15 cellular contexts compared by ENCODE assay signal in genomic region chr3:134150476-134150875, GRCh38.
DNase-seq lines count a peak whose midpoint lies in the region; ATAC-seq, FAIRE-seq and TF ChIP-seq lines count a peak whose summit lies in the region.
"Had no signal": no experiment of that assay in that cellular context is flagged by ENCODE, and none has a peak within 500 bp of the region (broad histone marks: within the 10 kb centered on the region; RNA-seq: fewer than 3 reads in every experiment).

No MANE protein-coding gene starts in this region.

- FAIRE-seq in GM12891 (lab: Jason Lieb, UNC), result peak; percentile 23
- FAIRE-seq: A204.1, GM12878, H54 had no signal

- intact Hi-C loops in body of pancreas (cut with DNase I) (no loop called here), testis (cut with DNase I; ENCODE audit: low total_unique reads) (no loop called here)

- H3K4me1 ChIP-seq in body of pancreas (no peaks in the 10 kb centered on the region), gastroesophageal sphincter (peaks cover 0 to 21% (median 5%) of the 10 kb centered on the region in 3 donors), parathyroid adenoma (no peaks in the 10 kb centered on the region), testis (no peaks in the 10 kb centered on the region)

- ATAC-seq in body of pancreas, result peak; percentile 39
- ATAC-seq in gastroesophageal sphincter, result peak; percentile 51
- ATAC-seq in HG03460 (IDR thresholded peaks at IDR 0.05; ENCODE audit: unreplicated experiment), result no peak
- ATAC-seq: GM12878, HCT116 had no signal

- H3K4me3 ChIP-seq in body of pancreas, result no peak overlapping the region
- H3K4me3 ChIP-seq in gastroesophageal sphincter, result no peak overlapping the region
- H3K4me3 ChIP-seq in parathyroid adenoma (ENCODE audit: low read depth, low read length), result no peak overlapping the region
- H3K4me3 ChIP-seq in testis, result no peak overlapping the region
- H3K4me3 ChIP-seq: GM12878, GM23248 had no signal

- no peaks in the 10 kb centered on the region for H3K79me2 ChIP-seq in parathyroid adenoma

- H3K36me3 ChIP-seq in body of pancreas (replicated peaks in 1 of 2; ENCODE audit: insufficient read depth in 1 of 2, low read depth in 2 of 2), result no peaks in the 10 kb centered on the region
- peaks cover 0 to 48% of the 10 kb centered on the region in 2 donors for H3K36me3 ChIP-seq in gastroesophageal sphincter
- H3K36me3 ChIP-seq in parathyroid adenoma (ENCODE audit: control insufficient read depth, insufficient read depth, low read length), result no peaks in the 10 kb centered on the region
- no peaks in the 10 kb centered on the region for H3K36me3 ChIP-seq in testis (ENCODE audit: low read depth, missing control alignments)

- no peak for TF ChIP-seq CTCF in body of pancreas (IDR thresholded peaks at IDR 0.05)
- no peak for TF ChIP-seq CTCF in gastroesophageal sphincter (IDR thresholded peaks at IDR 0.05)
- no peak for TF ChIP-seq CTCF in parathyroid adenoma (IDR thresholded peaks at IDR 0.05)
- TF ChIP-seq CTCF in testis (IDR thresholded peaks at IDR 0.05), result no peak

- no peaks in the 10 kb centered on the region for H3K9me3 ChIP-seq in body of pancreas
- H3K9me3 ChIP-seq in gastroesophageal sphincter, result no peaks in the 10 kb centered on the region
- no peaks in the 10 kb centered on the region for H3K9me3 ChIP-seq in parathyroid adenoma (ENCODE audit: control insufficient read depth, low read length)
- no peaks in the 10 kb centered on the region for H3K9me3 ChIP-seq in testis

- no peak for TF ChIP-seq EP300 in gastroesophageal sphincter (IDR thresholded peaks at IDR 0.05)

- no peak overlapping the region for H3K4me2 ChIP-seq in parathyroid adenoma (ENCODE audit: low read length)

- no peak overlapping the region for H3K27ac ChIP-seq in body of pancreas
- H3K27ac ChIP-seq in gastroesophageal sphincter, result peak overlapping the region in 1 of 4 donors; percentile 44
- H3K27ac ChIP-seq in parathyroid adenoma, result peak overlapping the region; percentile 40
- no peak overlapping the region for H3K27ac ChIP-seq in testis
- H3K27ac ChIP-seq: GM23248 had no signal

- H3K27me3 ChIP-seq in body of pancreas (no peaks in the 10 kb centered on the region), gastroesophageal sphincter (no peaks in the 10 kb centered on the region), parathyroid adenoma (ENCODE audit: control insufficient read depth, insufficient read depth, low read length) (no peaks in the 10 kb centered on the region), testis (no peaks in the 10 kb centered on the region)

- DNase-seq in GM12891 (ENCODE audit: insufficient read length, low spot score) (no peak), body of pancreas (no peak), NCI-H128 (lab: John Stamatoyannopoulos, UW; ENCODE audit: unreplicated experiment) (no peak), testis (no peak)
- DNase-seq: C1 segment of cervical spinal cord; CD4-positive, alpha-beta T cell; DMS79; GM23248 had no signal

- 67 to 71% methylated on average over 2 of the region's 2 CpGs for WGBS in body of pancreas, 2 donors
- WGBS in gastroesophageal sphincter (ENCODE audit: low coverage in 1 of 2), 2 donors, result 62 to 83% methylated on average over 2 of the region's 2 CpGs
- 69 to 76% methylated on average over 1 to 2 of the region's 2 CpGs for WGBS in testis, 2 donors

- no peak overlapping the region for H3K9ac ChIP-seq in parathyroid adenoma
- H3K9ac ChIP-seq: GM23248 had no signal

- TF ChIP-seq POLR2A in GM12891 (IDR thresholded peaks at IDR 0.05; ENCODE audit: low read depth, low read length) (no peak), body of pancreas (IDR thresholded peaks at IDR 0.05) (no peak), gastroesophageal sphincter (IDR thresholded peaks at IDR 0.05) (no peak), testis (IDR thresholded peaks at IDR 0.05) (no peak)

- no peak overlapping the region for H2AFZ ChIP-seq in parathyroid adenoma
- H2AFZ ChIP-seq: GM23248 had no signal

TF ChIP-seq in GM12891, 5 proteins besides CTCF, POLR2A, EP300 and RAD21:
- TF ChIP-seq TAF1 (IDR thresholded peaks at IDR 0.05; ENCODE audit: low read depth, low read length), result no peak
- TF ChIP-seq PAX5 (IDR thresholded peaks at IDR 0.05; ENCODE audit: insufficient read depth, low read length, severe bottlenecking), result no peak
- no peak for TF ChIP-seq POLR2AphosphoS5 (IDR thresholded peaks at IDR 0.05; ENCODE audit: low read depth, low read length)
- TF ChIP-seq POU2F2 (IDR thresholded peaks at IDR 0.05; ENCODE audit: low read depth, low read length), result no peak
- no peak for TF ChIP-seq SPI1 (IDR thresholded peaks at IDR 0.05; ENCODE audit: low read depth, low read length)
